In genomic region chr7:76626989-76627642, GRCh38 we compare ENCODE assay signal across 8 cellular contexts. TPM values are rescaled to one million over a fixed set of nuclear protein-coding genes. Genes with fewer than 3 reads are reported as not detected.
A peak's percentile ranks its signal among the peaks of the same experiment; 100 is the strongest.
DNase-seq lines count a peak whose midpoint lies in the region; ATAC-seq and TF ChIP-seq lines count a peak whose summit lies in the region.
"Not testable (repeated sequence)": the region's sequence is repeated elsewhere in the genome, so short reads cannot be mapped to it uniquely, and the experiment has no call there.

POMZP3 (minus strand) TSS chr7:76627279; CDS start chr7:76626064, 1,215 bp downstream.

- peak; percentile 1 for DNase-seq in AG04450 (ENCODE audit: low read depth, low spot score)
- DNase-seq in NCI-H69 (lab: John Stamatoyannopoulos, UW), result peak; percentile 38
- DNase-seq in left colon, result peak in 1 of 2 donors; percentile 32

- H3K4me3 ChIP-seq in AG04450 (ENCODE audit: low read depth, low read length) (peak within 1 kb of the TSS; percentile 64), duodenal mucosa (ENCODE audit: low read depth in 1 of 2, low read length in 2 of 2) (peak within 1 kb of the TSS; percentile 43 to 68), skeletal muscle satellite cell (ENCODE audit: low read length) (peak within 1 kb of the TSS; percentile 75)

- H3K9ac ChIP-seq in duodenal mucosa (ENCODE audit: low read depth in 1 of 2, low read length in 2 of 2) (peak within 1 kb of the TSS; percentile 38 to 61), skeletal muscle satellite cell (ENCODE audit: low read depth, low read length) (peak within 1 kb of the TSS; percentile 89)

- H3K4me1 ChIP-seq in duodenal mucosa (ENCODE audit: control insufficient read depth in 1 of 2, insufficient read depth in 2 of 2, low read length in 2 of 2); skeletal muscle satellite cell (ENCODE audit: control insufficient read depth, insufficient read depth, low read length): not testable (repeated sequence)

- not testable (repeated sequence) for H3K9me3 ChIP-seq in AG04450 (ENCODE audit: control insufficient read depth, insufficient read depth, low read length); duodenal mucosa (ENCODE audit: control insufficient read depth in 1 of 2, low read length in 2 of 2); skeletal muscle satellite cell (replicated peaks; ENCODE audit: low read length)

- H3K27ac ChIP-seq in AG04450 (ENCODE audit: low read depth, low read length), result peak within 1 kb of the TSS; percentile 65
- H3K27ac ChIP-seq in duodenal mucosa (ENCODE audit: low read depth, low read length), result not testable (repeated sequence)

- CTCF ChIA-PET in AG04450 (lab: Charles Lee); activated CD8-positive, alpha-beta memory T cell treated with anti-CD3 and anti-CD28 coated beads for 36 hours (lab: Charles Lee): not testable (repeated sequence)

- not testable (repeated sequence) for H3K27me3 ChIP-seq in AG04450 (ENCODE audit: control insufficient read depth, insufficient read depth, low read length); duodenal mucosa (ENCODE audit: control insufficient read depth in 1 of 2, insufficient read depth in 2 of 2, low read length in 2 of 2); skeletal muscle satellite cell (ENCODE audit: control insufficient read depth, insufficient read depth, low read length)

- TF ChIP-seq CTCF in AG04450 (IDR thresholded peaks at IDR 0.05; ENCODE audit: low read depth, low read length), result not testable (repeated sequence)

- ATAC-seq in GM19043 (IDR thresholded peaks at IDR 0.05; ENCODE audit: low read depth, unreplicated experiment) (peak; percentile 80), HG03039 (IDR thresholded peaks at IDR 0.05; ENCODE audit: unreplicated experiment) (peak; percentile 90), left colon (peak; percentile 93)

- H3K4me2 ChIP-seq in skeletal muscle satellite cell (ENCODE audit: low read length), result peak within 1 kb of the TSS; percentile 82

- intact Hi-C loops in left colon (cut with DNase I, micrococcal nuclease), result not testable (repeated sequence)

- not testable (repeated sequence) for H3K36me3 ChIP-seq in duodenal mucosa (ENCODE audit: control insufficient read depth in 1 of 2, insufficient read depth in 2 of 2, low read length in 2 of 2); skeletal muscle satellite cell (ENCODE audit: insufficient read depth, low read length)

- POLR2A ChIA-PET in AG04450 (lab: Yijun Ruan, JAX); activated CD8-positive, alpha-beta memory T cell treated with anti-CD3 and anti-CD28 coated beads for 36 hours (lab: Charles Lee): not testable (repeated sequence)

RNA-seq across cellular contexts. Expression of gene POMZP3, which starts in this region (rescaled TPM):
- polyA plus RNA-seq in AG04450 (2011; rRNA removed), result 4.1 and 5.6 TPM in 2 replicates
- 5.2 and 7.8 TPM in 2 replicates for polyA minus RNA-seq in AG04450 (2011; rRNA and poly(A)+ RNA removed)
- 10 to 100 TPM; 14.0 to 15.8 TPM for total RNA-seq in activated CD8-positive, alpha-beta memory T cell treated with anti-CD3 and anti-CD28 coated beads for 36 hours
- total RNA-seq in left colon, result 1 to 10 TPM; 5.8 to 6.4 TPM
- 5.1 and 6.6 TPM in 2 replicates for total RNA-seq in skeletal muscle satellite cell (2012; rRNA removed)
